Comparison of ENCODE assay signal across 1 cellular context in genomic region chr2:24754985-24755690, GRCh38.
TF ChIP-seq lines count a peak whose summit lies in the region.

No MANE protein-coding gene starts in this region.

TF ChIP-seq in GM12878, 131 proteins besides CTCF, POLR2A, EP300 and RAD21:
- TF ChIP-seq E2F8 (IDR thresholded peaks at IDR 0.05; ENCODE audit: low read depth, partially characterized antibody) (no peak), ATF2 (IDR thresholded peaks at IDR 0.05; ENCODE audit: low read length) (peak; percentile 43)
